ENCODE assay signal across 10 cellular contexts in genomic region chr21:35933466-35933865, GRCh38.
A peak's percentile ranks its signal among the peaks of the same experiment; 100 is the strongest.
DNase-seq lines count a peak whose midpoint lies in the region; ATAC-seq, FAIRE-seq and TF ChIP-seq lines count a peak whose summit lies in the region.
"Had no signal": no experiment of that assay in that cellular context is flagged by ENCODE, and none has a peak within 500 bp of the region (broad histone marks: within the 10 kb centered on the region; RNA-seq: fewer than 3 reads in every experiment).

No MANE protein-coding gene starts in this region.

- ATAC-seq in left lung (peak; percentile 77), HG03108 (IDR thresholded peaks at IDR 0.05; ENCODE audit: unreplicated experiment) (no peak), GM19455 (IDR thresholded peaks at IDR 0.05; ENCODE audit: unreplicated experiment) (no peak)

- peak overlapping the region; percentile 68 for H2AFZ ChIP-seq in ACC112 (ENCODE audit: low read length, unreplicated experiment)

- DNase-seq in Kasumi-1 (lab: John Stamatoyannopoulos, UW) (peak; percentile 68 to 74), bronchial epithelial cell (ENCODE audit: low read depth) (peak; percentile 60), left lung (peak in 1 of 2 donors; percentile 72), OCI-M2 (lab: John Stamatoyannopoulos, UW; ENCODE audit: unreplicated experiment) (no peak)
- no peak for DNase-seq in activated T-cell treated with anti-CD3 and anti-CD28 coated beads, Interleukin-2, amount 50 U/mL, for 1 hour
- DNase-seq: stimulated activated CD4-positive, alpha-beta T cell treated with anti-CD3 and anti-CD28 coated beads, Interleukin-4, amount 100 ng/mL, for 24 hours had no signal

- H3K79me2 ChIP-seq in ACC112 (ENCODE audit: control insufficient read depth, insufficient read depth, low read length, unreplicated experiment) = no peaks in the 10 kb centered on the region

- no peaks in the 10 kb centered on the region for H3K36me3 ChIP-seq in ACC112 (ENCODE audit: insufficient read depth, low read length)
- H3K36me3 ChIP-seq in bronchial epithelial cell (ENCODE audit: control insufficient read depth, insufficient read depth, low read length) = no peaks in the 10 kb centered on the region
- H3K36me3 ChIP-seq in left lung = no peaks in the 10 kb centered on the region

- TF ChIP-seq CTCF in bronchial epithelial cell (IDR thresholded peaks at IDR 0.05; ENCODE audit: insufficient read depth, low read length, severe bottlenecking) (no peak), left lung (IDR thresholded peaks at IDR 0.05) (no peak)

- H3K9me3 ChIP-seq in left lung = no peaks in the 10 kb centered on the region

- H3K27me3 ChIP-seq in ACC112 (ENCODE audit: insufficient read depth, low read length) (no peaks in the 10 kb centered on the region), bronchial epithelial cell (ENCODE audit: control insufficient read depth, insufficient read depth, low read length) (no peaks in the 10 kb centered on the region), left lung (no peaks in the 10 kb centered on the region)

- H3K27ac ChIP-seq in ACC112 (ENCODE audit: low read depth, low read length) (peak overlapping the region; percentile 89), left lung (peak overlapping the region; percentile 65 to 86)
- H3K27ac ChIP-seq: KMS-11 had no signal

- no peak for FAIRE-seq in bronchial epithelial cell (lab: Jason Lieb, UNC)

- H3K4me1 ChIP-seq in ACC112 (ENCODE audit: control insufficient read depth, insufficient read depth, low read length, unreplicated experiment) (peaks cover 23% of the 10 kb centered on the region), left lung (peaks cover 0 to 25% of the 10 kb centered on the region in 2 donors)

- intact Hi-C loops in left lung (cut with DNase I) = no loop called here

- H3K4me3 ChIP-seq in ACC112 (ENCODE audit: low read depth, low read length) = peak overlapping the region; percentile 17; the same call in 1 of the 2 replicates
- no peak overlapping the region for H3K4me3 ChIP-seq in bronchial epithelial cell (ENCODE audit: low read depth, low read length)
- no peak overlapping the region for H3K4me3 ChIP-seq in left lung

Comparison
In these comparisons a context has a peak if more than half of its experiments do, and no peak if none do; other contexts are left out.
1. DNase-seq: peak in Kasumi-1 (2 of 2) and bronchial epithelial cell (single experiment); none in activated T-cell treated with anti-CD3 and anti-CD28 coated beads, Interleukin-2, amount 50 U/mL, for 1 hour (single experiment) and OCI-M2 (single experiment).